1 cellular context compared by ENCODE assay signal in the genomic region with DNA sequence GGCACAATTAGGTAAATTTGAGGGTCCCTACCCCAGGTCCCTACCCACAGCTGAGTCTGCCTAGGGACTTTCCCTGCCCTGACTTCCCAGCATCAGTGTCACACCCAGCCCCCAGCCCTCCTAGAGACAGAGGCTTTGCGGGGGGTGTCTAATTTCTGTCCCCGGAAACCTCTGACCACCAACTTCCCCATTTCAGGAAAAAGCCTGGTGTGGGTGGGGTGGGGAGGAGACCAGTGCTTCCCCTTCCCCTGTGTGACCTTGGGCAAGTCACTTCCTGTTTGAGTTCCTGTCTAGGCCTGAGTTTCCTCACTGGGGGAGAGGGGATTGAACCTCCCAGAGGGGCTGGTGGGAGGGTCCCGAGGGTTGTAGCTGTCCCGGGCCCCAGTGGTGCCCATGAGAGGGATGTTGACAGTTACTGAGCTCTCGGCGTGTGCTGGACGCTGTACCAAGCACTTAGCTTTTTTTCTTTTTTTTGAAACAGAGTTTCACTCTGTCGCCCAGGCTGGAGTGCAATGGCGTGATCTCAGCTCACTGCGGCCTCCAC.
A peak's percentile ranks its signal among the peaks of the same experiment; 100 is the strongest.
TF ChIP-seq lines count a peak whose summit lies in the region.

No MANE protein-coding gene starts in this region.

TF ChIP-seq in GM12878, 131 proteins besides CTCF, POLR2A, EP300 and RAD21 (continued from another document):
- TF ChIP-seq, protein P1, sequence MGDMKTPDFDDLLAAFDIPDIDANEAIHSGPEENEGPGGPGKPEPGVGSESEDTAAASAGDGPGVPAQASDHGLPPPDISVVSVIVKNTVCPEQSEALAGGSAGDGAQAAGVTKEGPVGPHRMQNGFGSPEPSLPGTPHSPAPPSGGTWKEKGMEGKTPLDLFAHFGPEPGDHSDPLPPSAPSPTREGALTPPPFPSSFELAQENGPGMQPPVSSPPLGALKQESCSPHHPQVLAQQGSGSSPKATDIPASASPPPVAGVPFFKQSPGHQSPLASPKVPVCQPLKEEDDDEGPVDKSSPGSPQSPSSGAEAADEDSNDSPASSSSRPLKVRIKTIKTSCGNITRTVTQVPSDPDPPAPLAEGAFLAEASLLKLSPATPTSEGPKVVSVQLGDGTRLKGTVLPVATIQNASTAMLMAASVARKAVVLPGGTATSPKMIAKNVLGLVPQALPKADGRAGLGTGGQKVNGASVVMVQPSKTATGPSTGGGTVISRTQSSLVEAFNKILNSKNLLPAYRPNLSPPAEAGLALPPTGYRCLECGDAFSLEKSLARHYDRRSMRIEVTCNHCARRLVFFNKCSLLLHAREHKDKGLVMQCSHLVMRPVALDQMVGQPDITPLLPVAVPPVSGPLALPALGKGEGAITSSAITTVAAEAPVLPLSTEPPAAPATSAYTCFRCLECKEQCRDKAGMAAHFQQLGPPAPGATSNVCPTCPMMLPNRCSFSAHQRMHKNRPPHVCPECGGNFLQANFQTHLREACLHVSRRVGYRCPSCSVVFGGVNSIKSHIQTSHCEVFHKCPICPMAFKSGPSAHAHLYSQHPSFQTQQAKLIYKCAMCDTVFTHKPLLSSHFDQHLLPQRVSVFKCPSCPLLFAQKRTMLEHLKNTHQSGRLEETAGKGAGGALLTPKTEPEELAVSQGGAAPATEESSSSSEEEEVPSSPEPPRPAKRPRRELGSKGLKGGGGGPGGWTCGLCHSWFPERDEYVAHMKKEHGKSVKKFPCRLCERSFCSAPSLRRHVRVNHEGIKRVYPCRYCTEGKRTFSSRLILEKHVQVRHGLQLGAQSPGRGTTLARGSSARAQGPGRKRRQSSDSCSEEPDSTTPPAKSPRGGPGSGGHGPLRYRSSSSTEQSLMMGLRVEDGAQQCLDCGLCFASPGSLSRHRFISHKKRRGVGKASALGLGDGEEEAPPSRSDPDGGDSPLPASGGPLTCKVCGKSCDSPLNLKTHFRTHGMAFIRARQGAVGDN (IDR thresholded peaks at IDR 0.05): 0 out of 2 replicates have a peak, but pooled peaks have one; percentile 12
- TF ChIP-seq IKZF2 (IDR thresholded peaks at IDR 0.05): peak; percentile 98
- TF ChIP-seq POLR2AphosphoS5 (IDR thresholded peaks at IDR 0.05; ENCODE audit: low read length): peak; percentile 30; the same call in 1 of the 2 replicates
- TF ChIP-seq ZZZ3 (IDR thresholded peaks at IDR 0.05; ENCODE audit: control insufficient read depth, insufficient read length, low read depth): no peak
- TF ChIP-seq NRF1 (conservative IDR thresholded peaks at IDR 0.05; ENCODE audit: low read depth, low read length): no peak
- peak; percentile 53 for TF ChIP-seq MTA2 (IDR thresholded peaks at IDR 0.05; ENCODE audit: low read depth)
